ENCODE assay signal across 1 cellular context in the genomic region with DNA sequence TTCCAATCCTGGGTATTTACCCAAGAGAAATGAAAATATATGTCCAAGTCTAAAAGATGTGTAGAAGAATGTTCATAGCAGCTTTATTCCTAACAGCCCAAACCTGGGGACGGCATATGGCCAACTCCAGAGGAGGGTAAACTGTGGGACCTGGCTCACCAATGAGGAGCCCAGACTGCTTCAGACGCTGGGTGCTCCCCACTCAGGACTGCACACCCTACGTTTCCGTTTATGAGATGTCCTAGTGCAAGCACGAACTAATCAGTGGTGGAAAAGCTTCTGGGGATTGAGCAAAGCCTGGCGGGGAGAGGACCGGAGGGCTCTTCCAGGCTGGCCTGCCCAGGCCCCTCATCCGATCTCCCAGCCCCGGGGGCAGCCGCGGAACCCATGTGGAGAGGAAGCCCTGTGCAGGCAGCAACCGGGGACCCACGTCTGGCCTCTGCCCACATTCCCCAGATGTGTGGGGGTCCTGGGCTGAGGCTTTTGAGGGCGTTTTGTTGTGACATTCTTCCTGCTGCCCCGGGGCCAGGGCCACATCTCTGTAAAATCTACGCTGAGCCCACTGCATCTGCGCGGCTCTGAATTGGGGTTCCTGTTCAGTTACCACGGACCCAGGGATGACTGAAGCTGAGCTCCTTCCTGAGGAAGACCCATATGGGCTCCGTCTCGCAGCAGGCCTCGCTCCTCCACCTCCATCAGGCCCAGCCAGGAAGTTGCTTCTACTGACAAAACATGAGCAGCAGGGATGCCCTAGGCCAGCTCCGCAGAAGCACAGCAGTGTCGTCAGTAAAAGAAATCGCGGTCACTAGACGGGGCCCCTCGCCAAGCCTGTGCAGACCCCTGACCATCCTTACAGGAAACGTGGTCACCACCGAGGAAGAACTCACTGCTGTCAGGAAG.
TF ChIP-seq lines count a peak whose summit lies in the region.

No MANE protein-coding gene starts in this region.

TF ChIP-seq in SK-N-SH, 30 proteins besides CTCF, POLR2A, EP300 and RAD21 (continued from another document):
- TF ChIP-seq, protein P1, sequence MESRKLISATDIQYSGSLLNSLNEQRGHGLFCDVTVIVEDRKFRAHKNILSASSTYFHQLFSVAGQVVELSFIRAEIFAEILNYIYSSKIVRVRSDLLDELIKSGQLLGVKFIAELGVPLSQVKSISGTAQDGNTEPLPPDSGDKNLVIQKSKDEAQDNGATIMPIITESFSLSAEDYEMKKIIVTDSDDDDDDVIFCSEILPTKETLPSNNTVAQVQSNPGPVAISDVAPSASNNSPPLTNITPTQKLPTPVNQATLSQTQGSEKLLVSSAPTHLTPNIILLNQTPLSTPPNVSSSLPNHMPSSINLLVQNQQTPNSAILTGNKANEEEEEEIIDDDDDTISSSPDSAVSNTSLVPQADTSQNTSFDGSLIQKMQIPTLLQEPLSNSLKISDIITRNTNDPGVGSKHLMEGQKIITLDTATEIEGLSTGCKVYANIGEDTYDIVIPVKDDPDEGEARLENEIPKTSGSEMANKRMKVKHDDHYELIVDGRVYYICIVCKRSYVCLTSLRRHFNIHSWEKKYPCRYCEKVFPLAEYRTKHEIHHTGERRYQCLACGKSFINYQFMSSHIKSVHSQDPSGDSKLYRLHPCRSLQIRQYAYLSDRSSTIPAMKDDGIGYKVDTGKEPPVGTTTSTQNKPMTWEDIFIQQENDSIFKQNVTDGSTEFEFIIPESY (IDR thresholded peaks at IDR 0.05; ENCODE audit: borderline replicate concordance, low read depth) = no peak
- TF ChIP-seq TCF12 (IDR thresholded peaks at IDR 0.05) (no peak), FOXJ3 (CRISPR knock-in tag; IDR thresholded peaks at IDR 0.05) (no peak), GABPA (IDR thresholded peaks at IDR 0.05; ENCODE audit: low read depth) (no peak), ELF1 (IDR thresholded peaks at IDR 0.05) (no peak)
